Comparison of ENCODE assay signal across 15 cellular contexts in genomic region chrX:64850371-64851082, GRCh38.
DNase-seq lines count a peak whose midpoint lies in the region; ATAC-seq, FAIRE-seq and TF ChIP-seq lines count a peak whose summit lies in the region.
"Had no signal": no experiment of that assay in that cellular context is flagged by ENCODE, and none has a peak within 500 bp of the region (broad histone marks: within the 10 kb centered on the region; RNA-seq: fewer than 3 reads in every experiment).

No MANE protein-coding gene starts in this region.

- peak overlapping the region; percentile 43 for H3K4me3 Mint-ChIP-seq in central memory CD8-positive, alpha-beta T cell
- H3K4me3 Mint-ChIP-seq: neural progenitor cell had no signal

- peak; percentile 63 for ATAC-seq in GM19351 (IDR thresholded peaks at IDR 0.05; ENCODE audit: unreplicated experiment)
- ATAC-seq in central memory CD8-positive, alpha-beta T cell (replicated peaks; ENCODE audit: extremely low read depth, poor library complexity, severe bottlenecking), result no peak
- ATAC-seq in HG02870 (IDR thresholded peaks at IDR 0.05; ENCODE audit: unreplicated experiment), result no peak
- no peak for ATAC-seq in GM19023 (IDR thresholded peaks at IDR 0.05; ENCODE audit: unreplicated experiment)

- peak; percentile 66 for FAIRE-seq in GM12891 (lab: Jason Lieb, UNC)

- no peak for TF ChIP-seq POLR2A in GM12891 (IDR thresholded peaks at IDR 0.05; ENCODE audit: low read depth, low read length)

- H3K9me3 Mint-ChIP-seq in central memory CD8-positive, alpha-beta T cell, result peaks cover 19% of the 10 kb centered on the region

- peaks cover 10% of the 10 kb centered on the region for H3K36me3 ChIP-seq in KOPT-K1 (ENCODE audit: insufficient read depth, low read length)
- H3K36me3 ChIP-seq: left ventricle myocardium inferior, neural progenitor cell, transverse colon had no signal

- no peaks in the 10 kb centered on the region for H3K27me3 Mint-ChIP-seq in central memory CD8-positive, alpha-beta T cell

- peaks cover 2% of the 10 kb centered on the region for H3K36me3 Mint-ChIP-seq in central memory CD8-positive, alpha-beta T cell (ENCODE audit: insufficient read depth)
- H3K36me3 Mint-ChIP-seq: neural progenitor cell had no signal

- H3K9me3 ChIP-seq in KOPT-K1 (ENCODE audit: insufficient read depth, low read length, poor library complexity, severe bottlenecking), result peaks cover 98% of the 10 kb centered on the region
- H3K9me3 ChIP-seq: Caco-2, left ventricle myocardium inferior, transverse colon had no signal

- H3K4me1 Mint-ChIP-seq in central memory CD8-positive, alpha-beta T cell, result peaks cover 28% of the 10 kb centered on the region

- DNase-seq in GM12891 (ENCODE audit: insufficient read length, low spot score), result no peak
- no peak for DNase-seq in central memory CD8-positive, alpha-beta T cell (ENCODE audit: low spot score in 2 of 2)
- no peak for DNase-seq in NCI-H1417 treated with DMSO at 0.1 percent for 48 hours (lab: John Stamatoyannopoulos, UW)
- DNase-seq: Caco-2, caudate nucleus, left ventricle myocardium inferior, NCI-H446 treated with DMSO at 0.1 percent for 48 hours, transverse colon had no signal

- peak overlapping the region; percentile 81 for H3K27ac ChIP-seq in KOPT-K1 (ENCODE audit: low read depth, low read length, poor library complexity, severe bottlenecking)
- H3K27ac ChIP-seq: epithelial cell of prostate, hepatocyte, left ventricle myocardium inferior, neural progenitor cell, transverse colon had no signal

- H3K27ac Mint-ChIP-seq in central memory CD8-positive, alpha-beta T cell (ENCODE audit: low read depth), result no peak overlapping the region
- H3K27ac Mint-ChIP-seq: neural progenitor cell had no signal

TF ChIP-seq in GM12891, 5 proteins besides CTCF, POLR2A, EP300 and RAD21:
- TF ChIP-seq TAF1 (IDR thresholded peaks at IDR 0.05; ENCODE audit: low read depth, low read length), result no peak
- no peak for TF ChIP-seq SPI1 (IDR thresholded peaks at IDR 0.05; ENCODE audit: low read depth, low read length)
- TF ChIP-seq POLR2AphosphoS5 (IDR thresholded peaks at IDR 0.05; ENCODE audit: low read depth, low read length), result no peak
- TF ChIP-seq POU2F2 (IDR thresholded peaks at IDR 0.05; ENCODE audit: low read depth, low read length), result no peak
- no peak for TF ChIP-seq PAX5 (IDR thresholded peaks at IDR 0.05; ENCODE audit: insufficient read depth, low read length, severe bottlenecking)
